ENCODE assay signal across 22 cellular contexts in the genomic region with DNA sequence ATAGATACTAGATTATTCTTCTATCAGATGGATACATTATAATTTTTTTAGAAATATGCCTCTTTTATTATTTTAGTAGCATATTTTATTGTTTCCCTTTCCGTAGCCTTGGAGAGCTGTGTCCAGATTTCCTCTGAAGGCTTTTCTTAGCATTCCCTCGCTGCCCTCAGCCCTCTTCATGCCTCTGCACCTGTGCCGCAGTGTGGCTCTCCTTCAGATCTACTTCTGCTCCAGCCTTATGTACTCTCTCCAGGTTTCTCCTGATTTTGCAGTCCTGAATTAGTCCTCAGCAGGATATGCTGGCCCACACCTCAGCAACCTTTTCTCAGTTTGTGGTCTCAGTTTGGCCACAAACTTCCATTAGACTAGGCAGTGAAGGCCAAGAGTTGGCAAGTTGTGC.
DNase-seq lines count a peak whose midpoint lies in the region; ATAC-seq and TF ChIP-seq lines count a peak whose summit lies in the region.
"Had no signal": no experiment of that assay in that cellular context is flagged by ENCODE, and none has a peak within 500 bp of the region (broad histone marks: within the 10 kb centered on the region; RNA-seq: fewer than 3 reads in every experiment).

No MANE protein-coding gene starts in this region.

- no peak overlapping the region for H3K18ac ChIP-seq in mesenchymal stem cell (ENCODE audit: low read depth in 1 of 2, low read length in 2 of 2)

- H3K79me2 ChIP-seq in SU-DHL-6 (ENCODE audit: insufficient read depth, low read length): no peaks in the 10 kb centered on the region

- DNase-seq in G401 (ENCODE audit: low spot score): peak; percentile 18
- peak; percentile 7 for DNase-seq in dedifferentiated amniotic fluid mesenchymal stem cell (ENCODE audit: extremely low spot score)
- DNase-seq in mesenchymal stem cell: no peak
- DNase-seq in NCI-H748 (lab: John Stamatoyannopoulos, UW; ENCODE audit: unreplicated experiment): no peak
- no peak for DNase-seq in ureter (ENCODE audit: low spot score)
- no peak for DNase-seq in ascending aorta (ENCODE audit: low spot score in 2 of 2)
- DNase-seq: CD4-positive, alpha-beta T cell; DMS53; GDM1; H7; Karpas-422; NCI-H1092; NCI-H1436; NCI-H187; NCI-H2081 treated with DMSO at 0.1 percent for 48 hours; NCI-H2171 treated with DMSO at 0.1 percent for 48 hours; NCI-H524; NCI-H774; T-cell had no signal

- no peak for TF ChIP-seq CTCF in SU-DHL-6 (IDR thresholded peaks at IDR 0.05; ENCODE audit: insufficient read depth, low read length, poor library complexity, severe bottlenecking)
- no peak for TF ChIP-seq CTCF in ascending aorta (IDR thresholded peaks at IDR 0.05)

- H3K4ac ChIP-seq in mesenchymal stem cell (ENCODE audit: low read depth in 1 of 2, low read length in 2 of 2): no peak overlapping the region

- H3K9ac ChIP-seq in SU-DHL-6 (ENCODE audit: low read length) (no peak overlapping the region), mesenchymal stem cell (ENCODE audit: low read length) (no peak overlapping the region)
- H3K9ac ChIP-seq: BLaER1 had no signal

- no peaks in the 10 kb centered on the region for H3K79me1 ChIP-seq in mesenchymal stem cell (replicated peaks; ENCODE audit: low read length, poor library complexity, severe bottlenecking)

- no peak overlapping the region for H2BK120ac ChIP-seq in mesenchymal stem cell (ENCODE audit: low read depth, low read length)

- no peak overlapping the region for H4K8ac ChIP-seq in mesenchymal stem cell (ENCODE audit: low read length)

- no peak overlapping the region for H2BK5ac ChIP-seq in mesenchymal stem cell (ENCODE audit: low read depth, low read length, poor library complexity, severe bottlenecking)

- H3K9me3 ChIP-seq in SU-DHL-6 (ENCODE audit: insufficient read depth, low read length) (no peaks in the 10 kb centered on the region), mesenchymal stem cell (ENCODE audit: control insufficient read depth, low read length) (no peaks in the 10 kb centered on the region), ascending aorta (no peaks in the 10 kb centered on the region)
- H3K9me3 ChIP-seq: BLaER1 had no signal

- H2BK12ac ChIP-seq in mesenchymal stem cell (ENCODE audit: low read length in 2 of 2): no peak overlapping the region

- intact Hi-C loops in ascending aorta (cut with DNase I): no loop called here

- no peak for ATAC-seq in HG03045 (IDR thresholded peaks at IDR 0.05; ENCODE audit: unreplicated experiment)
- ATAC-seq: T-cell had no signal

- H2AFZ ChIP-seq in SU-DHL-6 (ENCODE audit: low read depth, low read length, severe bottlenecking) (peak overlapping the region; percentile 64), mesenchymal stem cell (ENCODE audit: low read depth, low read length) (peak overlapping the region; percentile 23)

- H3K27ac ChIP-seq in SU-DHL-6 (ENCODE audit: low read depth, low read length) (no peak overlapping the region), mesenchymal stem cell (ENCODE audit: low read length, poor library complexity, severe bottlenecking) (no peak overlapping the region), ascending aorta (no peak overlapping the region)
- H3K27ac ChIP-seq: BLaER1 had no signal

- H3K36me3 ChIP-seq in SU-DHL-6 (ENCODE audit: low read length): no peaks in the 10 kb centered on the region
- H3K36me3 ChIP-seq in mesenchymal stem cell (ENCODE audit: control insufficient read depth in 1 of 2, insufficient read depth in 2 of 2, low read depth in 1 of 2, low read length in 2 of 2): no peaks in the 10 kb centered on the region
- no peaks in the 10 kb centered on the region for H3K36me3 ChIP-seq in ascending aorta
- H3K36me3 ChIP-seq: BLaER1 had no signal

- H3K4me1 ChIP-seq in mesenchymal stem cell (ENCODE audit: control insufficient read depth, insufficient read depth, low read depth, low read length) (no peaks in the 10 kb centered on the region), ascending aorta (no peaks in the 10 kb centered on the region)
- H3K4me1 ChIP-seq: BLaER1 had no signal

- H3K4me2 ChIP-seq in SU-DHL-6 (ENCODE audit: low read depth, low read length, poor library complexity, severe bottlenecking): no peak overlapping the region
- H3K4me2 ChIP-seq in mesenchymal stem cell (ENCODE audit: low read length, poor library complexity, severe bottlenecking): no peak overlapping the region
- H3K4me2 ChIP-seq: BLaER1 had no signal

- H4K91ac ChIP-seq in mesenchymal stem cell (ENCODE audit: low read length): no peak overlapping the region

- no peak overlapping the region for H2AK5ac ChIP-seq in mesenchymal stem cell (ENCODE audit: low read length, severe bottlenecking)

- no peak overlapping the region for H3K14ac ChIP-seq in mesenchymal stem cell (ENCODE audit: low read length in 2 of 2)

- no peaks in the 10 kb centered on the region for H4K20me1 ChIP-seq in SU-DHL-6 (ENCODE audit: low read depth, low read length)
- H4K20me1 ChIP-seq: BLaER1 had no signal

- H3F3A ChIP-seq in SU-DHL-6 (ENCODE audit: insufficient read depth): no peaks in the 10 kb centered on the region

- H2BK15ac ChIP-seq in mesenchymal stem cell (ENCODE audit: low read depth, poor library complexity, severe bottlenecking): no peak overlapping the region

- WGBS in mesenchymal stem cell: 97% methylated on average over 3 of the region's 3 CpGs

- no peak overlapping the region for H3K23ac ChIP-seq in mesenchymal stem cell (ENCODE audit: low read length in 2 of 2)

- no peaks in the 10 kb centered on the region for H3K9me2 ChIP-seq in SU-DHL-6 (replicated peaks; ENCODE audit: insufficient read depth, low read length)

- no peak overlapping the region for H3K4me3 ChIP-seq in SU-DHL-6 (ENCODE audit: insufficient read depth, low read length, poor library complexity, severe bottlenecking)
- no peak overlapping the region for H3K4me3 ChIP-seq in mesenchymal stem cell (ENCODE audit: insufficient read depth in 1 of 2, low read depth in 1 of 2, low read length in 2 of 2)
- H3K4me3 ChIP-seq in ascending aorta: no peak overlapping the region
- H3K4me3 ChIP-seq: BLaER1 had no signal

- in situ Hi-C loops in G401 (cut with HindIII; ENCODE audit: low sequenced_read_pairs): no loop called here

- H3K27me3 ChIP-seq in SU-DHL-6 (ENCODE audit: low read length): no peaks in the 10 kb centered on the region
- no peaks in the 10 kb centered on the region for H3K27me3 ChIP-seq in mesenchymal stem cell (ENCODE audit: control insufficient read depth in 1 of 2, insufficient read depth in 1 of 2, low read length in 2 of 2)
- no peaks in the 10 kb centered on the region for H3K27me3 ChIP-seq in ascending aorta
- H3K27me3 ChIP-seq: BLaER1 had no signal

Comparison
In these comparisons a context has a peak if more than half of its experiments do, and no peak if none do; other contexts are left out.
1. DNase-seq: peak in G401 (single experiment) and dedifferentiated amniotic fluid mesenchymal stem cell (single experiment); none in mesenchymal stem cell (single experiment), NCI-H748 (single experiment), ureter (single experiment) and ascending aorta (0 of 2).